Comparison of ENCODE assay signal across 8 cellular contexts in the genomic region with DNA sequence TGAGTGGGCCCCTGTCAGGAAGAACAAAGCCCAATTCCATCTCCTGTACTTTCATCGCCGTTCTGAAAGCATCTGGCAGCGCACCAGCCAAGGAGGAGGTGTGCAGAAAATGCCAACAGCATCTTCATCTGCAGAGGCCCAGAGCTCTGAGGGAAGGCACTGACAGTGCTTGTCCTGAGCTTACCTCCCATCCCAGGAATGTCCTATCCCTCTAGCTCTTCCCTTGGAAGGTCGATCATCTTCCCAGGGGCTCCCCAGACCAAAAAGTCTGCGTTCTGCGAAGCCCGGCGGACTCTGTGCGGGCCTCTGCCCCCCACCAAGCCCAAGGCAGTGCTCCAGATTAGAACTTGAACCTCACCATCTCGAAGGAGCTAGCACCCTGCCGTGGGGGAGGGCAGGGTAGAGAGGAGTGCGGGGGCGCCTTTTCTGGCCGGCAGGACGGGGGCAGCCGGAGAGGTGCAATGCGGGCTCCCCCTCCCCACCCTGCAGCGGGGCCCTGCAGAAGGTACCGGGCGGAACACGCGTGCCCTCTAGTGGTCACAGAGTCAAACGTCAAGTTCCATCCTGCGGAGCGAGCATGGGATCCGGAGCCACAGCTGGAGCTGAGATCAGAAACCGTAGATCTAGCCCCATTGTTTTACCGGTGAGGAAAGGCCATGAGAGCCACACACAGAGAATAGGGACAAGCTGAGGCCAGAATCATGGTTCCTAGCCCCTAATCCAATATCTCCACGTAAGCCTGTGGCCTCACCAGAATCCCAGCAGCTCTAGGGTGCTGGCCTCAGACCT. TPM values are rescaled to one million over a fixed set of nuclear protein-coding genes. Genes with fewer than 3 reads are reported as not detected.
DNase-seq lines count a peak whose midpoint lies in the region; ATAC-seq and TF ChIP-seq lines count a peak whose summit lies in the region.

No MANE protein-coding gene starts in this region.

- no peak overlapping the region for H3K18ac ChIP-seq in IMR-90 (ENCODE audit: low read depth, low read length)

- no peak overlapping the region for H3K4ac ChIP-seq in IMR-90 (ENCODE audit: low read depth, low read length)

- H3K36me3 ChIP-seq in IMR-90 (ENCODE audit: control insufficient read depth, insufficient read depth, low read length), result no peaks in the 10 kb centered on the region

- no peak overlapping the region for H4K91ac ChIP-seq in IMR-90 (ENCODE audit: insufficient read depth, low read depth, low read length)

- no peak overlapping the region for H3K23ac ChIP-seq in IMR-90 (ENCODE audit: low read depth, low read length)

- dilution Hi-C loops in IMR-90 (cut with HindIII; ENCODE audit: low sequenced_read_pairs, unreplicated experiment), result no loop called here

- H3K56ac ChIP-seq in IMR-90 (ENCODE audit: extremely low read depth, insufficient read depth, low read length), result no peak overlapping the region

- peak overlapping the region; percentile 80 for H2AFZ ChIP-seq in IMR-90 (replicated peaks; ENCODE audit: low read length, poor library complexity)

- peaks cover 5% of the 10 kb centered on the region; the same call in 1 of the 2 replicates for H3K4me1 ChIP-seq in IMR-90 (ENCODE audit: control insufficient read depth, insufficient read depth, low read length)

- H2AK9ac ChIP-seq in IMR-90 (replicated peaks; ENCODE audit: low read depth, low read length, poor library complexity), result peak overlapping the region; percentile 48

- no peaks in the 10 kb centered on the region for H3K9me3 ChIP-seq in IMR-90 (ENCODE audit: control insufficient read depth, insufficient read depth, low read length)

- H3K4me3 ChIP-seq in IMR-90 (ENCODE audit: insufficient read depth, low read depth, low read length), result no peak overlapping the region

- in situ Hi-C loops in IMR-90 (cut with MboI; ENCODE audit: low sequenced_read_pairs), result no loop called here

- no peak overlapping the region for H3K9ac ChIP-seq in IMR-90 (ENCODE audit: low read depth, low read length)

- no peak overlapping the region for H4K5ac ChIP-seq in IMR-90 (ENCODE audit: low read depth, low read length)

- DNase-seq in DMS53 treated with DMSO at 0.1 percent for 48 hours (lab: John Stamatoyannopoulos, UW; ENCODE audit: unreplicated experiment) (peak; percentile 62), IMR-90 (peak; percentile 36), SHP77 (lab: John Stamatoyannopoulos, UW) (peak; percentile 34 to 64), germinal center (ENCODE audit: low spot score) (peak; percentile 84), omental fat pad (ENCODE audit: low spot score) (peak; percentile 36)
- peak; percentile 89 for DNase-seq in activated effector memory CD4-positive, alpha-beta T cell treated with anti-CD3 and anti-CD28 coated beads, Interleukin-2, amount 50 U/mL, for 16 hours

- no peak overlapping the region for H4K8ac ChIP-seq in IMR-90 (ENCODE audit: low read depth in 2 of 2, low read length in 2 of 2)

- BruUV-seq in IMR-90 (replicated peaks; lab: Mats Ljungman, UMichigan), result no TSS peak

- H2BK20ac ChIP-seq in IMR-90 (ENCODE audit: low read depth, low read length), result no peak overlapping the region

- H4K20me1 ChIP-seq in IMR-90 (ENCODE audit: insufficient read depth, low read length), result no peaks in the 10 kb centered on the region

- no peak overlapping the region for H2BK15ac ChIP-seq in IMR-90 (ENCODE audit: low read depth, low read length)

- TF ChIP-seq CTCF in IMR-90 (conservative IDR thresholded peaks at IDR 0.05; ENCODE audit: low read depth, low read length) (peak; percentile 70), omental fat pad (IDR thresholded peaks at IDR 0.05) (peak in 2 of 3 donors; percentile 39 to 70)

- no peak overlapping the region for H2BK5ac ChIP-seq in IMR-90 (ENCODE audit: low read depth, low read length, poor library complexity, severe bottlenecking)

- intact Hi-C loops in IMR-90 (cut with micrococcal nuclease), result loop anchor here (1.0 kb wide), 1 partner anchor 26 kb away; no protein-coding TSS in a partner anchor

- CTCF ChIA-PET in IMR-90 (lab: Yijun Ruan, JAX), result interaction anchor here (0.6 to 1.5 kb wide), 11 partner anchors 8 to 371 kb away, joined by 3 to 7 read pairs (median 3); no protein-coding TSS in a partner anchor

- H2BK120ac ChIP-seq in IMR-90 (ENCODE audit: low read depth, low read length), result no peak overlapping the region

- no peaks in the 10 kb centered on the region for H3K79me1 ChIP-seq in IMR-90 (ENCODE audit: low read depth in 1 of 2, low read length in 2 of 2)

- TF ChIP-seq RAD21 in IMR-90 (IDR thresholded peaks at IDR 0.05; ENCODE audit: low read length), result peak; percentile 70

- no peak for TF ChIP-seq POLR2A in IMR-90 (IDR thresholded peaks at IDR 0.05; ENCODE audit: low read depth, low read length)

- ATAC-seq in IMR-90 (ENCODE audit: low read depth), result peak; percentile 93
- ATAC-seq in omental fat pad (ENCODE audit: low FRiP score), result peak; percentile 45
- no peak for ATAC-seq in GM21619 (IDR thresholded peaks at IDR 0.05; ENCODE audit: unreplicated experiment)

- no peak overlapping the region for H3K4me2 ChIP-seq in IMR-90 (ENCODE audit: low read depth, low read length)

- POLR2A ChIA-PET in IMR-90 (lab: Charles Lee; ENCODE audit: unreplicated experiment), result no interaction called here

- no peaks in the 10 kb centered on the region for H3K9me1 ChIP-seq in IMR-90 (ENCODE audit: insufficient read depth, low read length)

- no peak overlapping the region for H2AK5ac ChIP-seq in IMR-90 (ENCODE audit: low read depth, low read length)

- H3K14ac ChIP-seq in IMR-90 (replicated peaks; ENCODE audit: low read depth, low read length), result no peak overlapping the region

- 33% methylated on average over 2 of the region's 29 CpGs; no CpG with 5 or more reads in 1 of the 2 experiments for WGBS in IMR-90 (ENCODE audit: extremely low coverage in 2 of 2, insufficient read length in 1 of 2), 2 experiments

- H3K27me3 ChIP-seq in IMR-90 (ENCODE audit: control insufficient read depth, insufficient read depth, low read length), result peaks cover 26% of the 10 kb centered on the region

- H3K27ac ChIP-seq in IMR-90 (ENCODE audit: insufficient read depth, low read length), result no peak overlapping the region
- peak overlapping the region; percentile 75 for H3K27ac ChIP-seq in temporal lobe (ENCODE audit: low read depth, low read length)

TF ChIP-seq in IMR-90, 13 proteins besides CTCF, POLR2A, EP300 and RAD21:
- TF ChIP-seq BHLHE40 (IDR thresholded peaks at IDR 0.05; ENCODE audit: low read depth, low read length) (no peak), SMC3 (IDR thresholded peaks at IDR 0.05; ENCODE audit: low read depth, low read length) (peak; percentile 53), MAFK (IDR thresholded peaks at IDR 0.05; ENCODE audit: low read depth, low read length) (no peak), MXI1 (IDR thresholded peaks at IDR 0.05; ENCODE audit: borderline replicate concordance, low read depth, low read length) (no peak)

RNA-seq across cellular contexts. Expression of a gene that starts 5.0 kb away (rescaled TPM):
- total RNA-seq in IMR-90 (2012; rRNA removed), result under 0.01 TPM in 2 replicates
- polyA plus RNA-seq in IMR-90 (2012; rRNA removed), result 0.05 and 0.10 TPM in 2 replicates
- polyA plus RNA-seq in IMR-90 (2012; cell fraction: cytosol; rRNA removed), result 0.04 TPM in 2 replicates
- 0.01 TPM in 2 replicates for polyA plus RNA-seq in IMR-90 (2012; cell fraction: nucleus; rRNA removed; ENCODE audit: low replicate concordance)
- under 1 TPM in 2 of 4 donors, not detected in 2; 0.28 to 0.47 TPM for total RNA-seq in omental fat pad
- 3.0 TPM for total RNA-seq in temporal lobe

RNA-seq across cellular contexts. Expression of a gene that starts 18.8 kb away (rescaled TPM):
- total RNA-seq in IMR-90 (2012; rRNA removed) (under 0.01 and 0.18 TPM in 2 replicates), omental fat pad (10 to 100 TPM in 1 of 4 donors, 1 to 10 TPM in 3; 1.1 to 10.2 (median 2.0) TPM), temporal lobe (6.4 TPM)
- 0.33 and 0.44 TPM in 2 replicates for polyA plus RNA-seq in IMR-90 (2012; rRNA removed)
- 0.12 and 0.30 TPM in 2 replicates for polyA plus RNA-seq in IMR-90 (2012; cell fraction: cytosol; rRNA removed)
- 0.59 and 0.63 TPM in 2 replicates for polyA plus RNA-seq in IMR-90 (2012; cell fraction: nucleus; rRNA removed; ENCODE audit: low replicate concordance)

RNA-seq across cellular contexts. Expression of a gene that starts 53.3 kb away (rescaled TPM):
- total RNA-seq in IMR-90 (2012; rRNA removed) (not detected in 2 replicates), omental fat pad (10 to 100 TPM in 3 of 4 donors, 1 to 10 TPM in 1; 9.9 to 35.9 (median 13.7) TPM), temporal lobe (0.74 TPM)
- polyA plus RNA-seq in IMR-90 (2012; rRNA removed), result not detected in 2 replicates
- polyA plus RNA-seq in IMR-90 (2012; cell fraction: cytosol; rRNA removed), result not detected in 2 replicates
- polyA plus RNA-seq in IMR-90 (2012; cell fraction: nucleus; rRNA removed; ENCODE audit: low replicate concordance), result not detected in 2 replicates

Comparison
In these comparisons a context has a peak if more than half of its experiments do, and no peak if none do; other contexts are left out.
1. DNase-seq: peak in every context shown above with its lines; median percentile 89 in activated effector memory CD4-positive, alpha-beta T cell treated with anti-CD3 and anti-CD28 coated beads, Interleukin-2, amount 50 U/mL, for 16 hours; 84 in germinal center; 62 in DMS53 treated with DMSO at 0.1 percent for 48 hours; 49 in SHP77; 36 in IMR-90; 36 in omental fat pad.